ENCODE assay signal across 1 cellular context in genomic region chr22:19477321-19478085, GRCh38.
TF ChIP-seq lines count a peak whose summit lies in the region.

No MANE protein-coding gene starts in this region.

TF ChIP-seq in H1, 55 proteins besides CTCF, POLR2A, EP300 and RAD21:
- TF ChIP-seq BACH1 (IDR thresholded peaks at IDR 0.05; ENCODE audit: low read length) (no peak), SP2 (IDR thresholded peaks at IDR 0.05; ENCODE audit: low read length) (no peak), SIX5 (IDR thresholded peaks at IDR 0.05; ENCODE audit: low read depth, low read length) (no peak)
TF ChIP-seq in H1: peak in this region for 0.
